In genomic region chr6:36599791-36600209, GRCh38 we compare ENCODE assay signal across 8 cellular contexts. TPM values are rescaled to one million over a fixed set of nuclear protein-coding genes. Genes with fewer than 3 reads are reported as not detected.
DNase-seq lines count a peak whose midpoint lies in the region; ATAC-seq lines count a peak whose summit lies in the region.

No MANE protein-coding gene starts in this region.

- H3K4me1 Mint-ChIP-seq in central memory CD8-positive, alpha-beta T cell: peaks cover 55% of the 10 kb centered on the region
- peaks cover 25 to 56% of the 10 kb centered on the region in 2 donors for H3K4me1 Mint-ChIP-seq in stimulated activated naive B cell treated with anti-CD40 and anti-IgM and Interleukin-4, amounts not matched to agents 10 μg/mL and 1 μg/mL and 100 μg/mL, for 72 hours

- no peak overlapping the region for H2BK15ac ChIP-seq in mesendoderm (replicated peaks; ENCODE audit: low read depth)

- ATAC-seq in central memory CD8-positive, alpha-beta T cell (replicated peaks; ENCODE audit: extremely low read depth, poor library complexity, severe bottlenecking): peak; percentile 55
- peak in 1 of 2 donors; percentile 39 for ATAC-seq in stimulated activated naive B cell treated with anti-CD40 and anti-IgM and Interleukin-4, amounts not matched to agents 10 μg/mL and 1 μg/mL and 100 μg/mL, for 72 hours (replicated peaks)
- no peak for ATAC-seq in HG02973 (IDR thresholded peaks at IDR 0.05; ENCODE audit: unreplicated experiment)
- no peak for ATAC-seq in GM21528 (IDR thresholded peaks at IDR 0.05; ENCODE audit: low FRiP score, unreplicated experiment)
- no peak for ATAC-seq in GM18858 (IDR thresholded peaks at IDR 0.05; ENCODE audit: unreplicated experiment)

- no peak overlapping the region for H3K4me3 ChIP-seq in mesendoderm (ENCODE audit: low read length)

- no peak overlapping the region for H3K18ac ChIP-seq in mesendoderm (ENCODE audit: low read length)

- H3K36me3 Mint-ChIP-seq in central memory CD8-positive, alpha-beta T cell (ENCODE audit: insufficient read depth): peaks cover 98% of the 10 kb centered on the region
- peaks cover 58 to 65% of the 10 kb centered on the region in 2 donors for H3K36me3 Mint-ChIP-seq in stimulated activated naive B cell treated with anti-CD40 and anti-IgM and Interleukin-4, amounts not matched to agents 10 μg/mL and 1 μg/mL and 100 μg/mL, for 72 hours

- H2AK5ac ChIP-seq in mesendoderm (ENCODE audit: low read length): no peak overlapping the region

- H3K9ac ChIP-seq in mesendoderm (ENCODE audit: low read length): no peak overlapping the region

- H4K8ac ChIP-seq in mesendoderm (ENCODE audit: low read depth, low read length): no peak overlapping the region

- H3K79me1 ChIP-seq in mesendoderm (ENCODE audit: low read length): peaks cover 8% of the 10 kb centered on the region

- H3K27ac Mint-ChIP-seq in central memory CD8-positive, alpha-beta T cell (ENCODE audit: low read depth): peak overlapping the region; percentile 69
- H3K27ac Mint-ChIP-seq in stimulated activated naive B cell treated with anti-CD40 and anti-IgM and Interleukin-4, amounts not matched to agents 10 μg/mL and 1 μg/mL and 100 μg/mL, for 72 hours: peak overlapping the region; percentile 84

- H3K4me1 ChIP-seq in mesendoderm (ENCODE audit: control insufficient read depth, low read depth, low read length): peaks cover 4% of the 10 kb centered on the region

- H3K9me3 Mint-ChIP-seq in central memory CD8-positive, alpha-beta T cell: no peaks in the 10 kb centered on the region
- H3K9me3 Mint-ChIP-seq in stimulated activated naive B cell treated with anti-CD40 and anti-IgM and Interleukin-4, amounts not matched to agents 10 μg/mL and 1 μg/mL and 100 μg/mL, for 72 hours: peaks cover 0 to 2% of the 10 kb centered on the region in 2 donors

- peak overlapping the region; percentile 82 for H3K4me3 Mint-ChIP-seq in central memory CD8-positive, alpha-beta T cell
- H3K4me3 Mint-ChIP-seq in stimulated activated naive B cell treated with anti-CD40 and anti-IgM and Interleukin-4, amounts not matched to agents 10 μg/mL and 1 μg/mL and 100 μg/mL, for 72 hours: peak overlapping the region; percentile 26 to 63

- H2BK5ac ChIP-seq in mesendoderm (ENCODE audit: low read length): no peak overlapping the region

- no peak overlapping the region for H3K56ac ChIP-seq in mesendoderm (ENCODE audit: low read length)

- no peak overlapping the region for H3K27ac ChIP-seq in mesendoderm (ENCODE audit: low read depth, low read length)

- no peak overlapping the region for H3K23ac ChIP-seq in mesendoderm (ENCODE audit: low read length)

- no peak overlapping the region for H2BK120ac ChIP-seq in mesendoderm (ENCODE audit: low read depth, low read length)

- H3K4ac ChIP-seq in mesendoderm (ENCODE audit: low read depth, low read length): no peak overlapping the region

- H3K27me3 Mint-ChIP-seq in central memory CD8-positive, alpha-beta T cell: no peaks in the 10 kb centered on the region
- H3K27me3 Mint-ChIP-seq in stimulated activated naive B cell treated with anti-CD40 and anti-IgM and Interleukin-4, amounts not matched to agents 10 μg/mL and 1 μg/mL and 100 μg/mL, for 72 hours: no peaks in the 10 kb centered on the region

- peak overlapping the region; percentile 5 for H3K4me2 ChIP-seq in mesendoderm (ENCODE audit: low read length)

- DNase-seq in G401 (ENCODE audit: low spot score) (peak; percentile 49), mesendoderm (peak; percentile 88)
- DNase-seq in activated CD4-positive, CD25-positive, alpha-beta regulatory T cell (lab: John Stamatoyannopoulos, UW): peak; percentile 17 to 48 (median 24)
- DNase-seq in central memory CD8-positive, alpha-beta T cell (ENCODE audit: low spot score in 2 of 2): peak; percentile 27 to 40
- DNase-seq in stimulated activated naive B cell treated with anti-CD40 and anti-IgM and Interleukin-4, amounts not matched to agents 10 μg/mL and 1 μg/mL and 100 μg/mL, for 72 hours: no peak

- H4K5ac ChIP-seq in mesendoderm (ENCODE audit: low read length): no peak overlapping the region

- WGBS in mesendoderm (ENCODE audit: extremely low coverage, insufficient coverage, low lambda C conversion rate): no CpG with 5 or more reads among the region's 14 CpGs

- in situ Hi-C loops in G401 (cut with HindIII; ENCODE audit: low sequenced_read_pairs): no loop called here

- H3K27me3 ChIP-seq in mesendoderm (ENCODE audit: insufficient read depth, low read length, poor library complexity): no peaks in the 10 kb centered on the region

- peaks cover 31% of the 10 kb centered on the region for H3K36me3 ChIP-seq in mesendoderm (ENCODE audit: control insufficient read depth, insufficient read depth, low read length)

- peaks cover 94% of the 10 kb centered on the region for H3K79me2 ChIP-seq in mesendoderm (ENCODE audit: control insufficient read depth, insufficient read depth, low read length)

RNA-seq across cellular contexts. Expression of gene SRSF3, which starts 5.6 kb away (rescaled TPM):
- total RNA-seq in G401 (2014; rRNA removed; shearing (Covaris generic)): 342 and 464 TPM in 2 replicates
- polyA plus RNA-seq in mesendoderm (2013, experiment 1 of 2): 366 TPM
- 368 TPM for polyA plus RNA-seq in mesendoderm (2013, experiment 2 of 2)

RNA-seq across cellular contexts. Expression of gene STK38, which starts 52.5 kb away (rescaled TPM):
- 11.8 and 19.6 TPM in 2 replicates for total RNA-seq in G401 (2014; rRNA removed; shearing (Covaris generic))
- polyA plus RNA-seq in mesendoderm (2013, experiment 1 of 2): 12.1 TPM
- 12.0 TPM for polyA plus RNA-seq in mesendoderm (2013, experiment 2 of 2)
